ENCODE assay signal across 8 cellular contexts in the genomic region with DNA sequence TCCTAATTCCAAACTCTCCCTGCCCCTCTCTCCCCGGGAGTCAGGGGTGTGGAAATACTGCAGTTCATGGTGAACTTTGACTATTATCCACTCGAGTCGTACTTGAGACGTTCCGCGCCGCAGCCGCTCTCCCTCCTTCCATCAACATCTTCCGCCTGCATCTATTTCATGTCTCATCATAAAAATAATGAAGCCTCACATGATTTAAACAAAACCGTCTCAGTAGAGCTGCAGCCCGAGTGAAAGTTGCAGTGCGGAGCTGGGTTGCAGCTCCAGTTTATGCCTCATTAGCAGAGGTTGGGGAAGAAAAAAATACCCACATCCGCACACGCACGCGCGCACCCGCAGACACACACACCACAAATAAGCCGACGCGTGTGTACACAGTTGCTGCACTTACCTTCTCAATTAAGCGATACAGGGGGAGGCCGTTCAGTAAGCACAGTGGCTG. TPM values are rescaled to one million over a fixed set of nuclear protein-coding genes. Genes with fewer than 3 reads are reported as not detected.
DNase-seq lines count a peak whose midpoint lies in the region; ATAC-seq and TF ChIP-seq lines count a peak whose summit lies in the region.

No MANE protein-coding gene starts in this region.

- H3K4me1 ChIP-seq in BE2C (peaks cover 14% of the 10 kb centered on the region), IMR-90 (ENCODE audit: control insufficient read depth, insufficient read depth, low read length) (peaks cover 2% of the 10 kb centered on the region; the same call in 1 of the 2 replicates), iPS-15b (ENCODE audit: control insufficient read depth, insufficient read depth, low read length) (peaks cover 30% of the 10 kb centered on the region), suprapubic skin (peaks cover 25% of the 10 kb centered on the region)

- H2AK5ac ChIP-seq in IMR-90 (ENCODE audit: low read depth, low read length): no peak overlapping the region

- no peak overlapping the region for H3K4ac ChIP-seq in IMR-90 (ENCODE audit: low read depth, low read length)

- dilution Hi-C loops in IMR-90 (cut with HindIII; ENCODE audit: low sequenced_read_pairs, unreplicated experiment): no loop called here

- H2BK20ac ChIP-seq in IMR-90 (ENCODE audit: low read depth, low read length): no peak overlapping the region

- H3K79me1 ChIP-seq in IMR-90 (ENCODE audit: low read depth in 1 of 2, low read length in 2 of 2): no peaks in the 10 kb centered on the region

- intact Hi-C loops in IMR-90 (cut with micrococcal nuclease): loop anchor here (2.0 to 5.0 kb wide), 4 partner anchors 51 to 623 kb away; no protein-coding TSS in a partner anchor

- CTCF ChIA-PET in IMR-90 (lab: Yijun Ruan, JAX): no interaction called here

- no CpG with 5 or more reads among the region's 23 CpGs for WGBS in IMR-90 (ENCODE audit: extremely low coverage in 2 of 2, insufficient read length in 1 of 2), 2 experiments
- WGBS in suprapubic skin: 1% methylated on average over 23 of the region's 23 CpGs

- peak overlapping the region; percentile 80 for H2AFZ ChIP-seq in IMR-90 (replicated peaks; ENCODE audit: low read length, poor library complexity)

- H3K27me3 ChIP-seq in BE2C (peaks cover 64% of the 10 kb centered on the region), IMR-90 (ENCODE audit: control insufficient read depth, insufficient read depth, low read length) (peaks cover 23% of the 10 kb centered on the region), WERI-Rb-1 (ENCODE audit: insufficient read depth, low read depth, severe bottlenecking) (no peaks in the 10 kb centered on the region), iPS-15b (ENCODE audit: control insufficient read depth, insufficient read depth, low read length) (peaks cover 70% of the 10 kb centered on the region), suprapubic skin (peaks cover 21% of the 10 kb centered on the region)

- in situ Hi-C loops in IMR-90 (cut with MboI; ENCODE audit: low sequenced_read_pairs): no loop called here

- no peaks in the 10 kb centered on the region for H4K20me1 ChIP-seq in IMR-90 (ENCODE audit: insufficient read depth, low read length)

- TF ChIP-seq POLR2A in IMR-90 (IDR thresholded peaks at IDR 0.05; ENCODE audit: low read depth, low read length): no peak
- no peak for TF ChIP-seq POLR2A in suprapubic skin (IDR thresholded peaks at IDR 0.05)

- no peaks in the 10 kb centered on the region for H3K9me3 ChIP-seq in BE2C
- H3K9me3 ChIP-seq in IMR-90 (ENCODE audit: control insufficient read depth, insufficient read depth, low read length): no peaks in the 10 kb centered on the region
- H3K9me3 ChIP-seq in WERI-Rb-1 (ENCODE audit: severe bottlenecking): no peaks in the 10 kb centered on the region
- no peaks in the 10 kb centered on the region for H3K9me3 ChIP-seq in iPS-15b (ENCODE audit: control insufficient read depth, insufficient read depth, low read length)
- no peaks in the 10 kb centered on the region for H3K9me3 ChIP-seq in suprapubic skin

- H3K9ac ChIP-seq in IMR-90 (ENCODE audit: low read depth, low read length) (0 out of 2 replicates have a peak overlapping the region, but pooled peaks have one; percentile 42), iPS-15b (ENCODE audit: low read depth, low read length) (no peak overlapping the region)

- H4K8ac ChIP-seq in IMR-90 (ENCODE audit: low read depth in 2 of 2, low read length in 2 of 2): no peak overlapping the region

- H3K27ac ChIP-seq in IMR-90 (ENCODE audit: insufficient read depth, low read length) (no peak overlapping the region), WERI-Rb-1 (peak overlapping the region; percentile 75), suprapubic skin (peak overlapping the region; percentile 46)

- no peak overlapping the region for H4K5ac ChIP-seq in IMR-90 (ENCODE audit: low read depth, low read length)

- no peak overlapping the region for H3K18ac ChIP-seq in IMR-90 (ENCODE audit: low read depth, low read length)

- no TSS peak for BruUV-seq in IMR-90 (replicated peaks; lab: Mats Ljungman, UMichigan)

- no peak overlapping the region for H3K56ac ChIP-seq in IMR-90 (ENCODE audit: extremely low read depth, insufficient read depth, low read length)

- H3K14ac ChIP-seq in IMR-90 (replicated peaks; ENCODE audit: low read depth, low read length): no peak overlapping the region

- ATAC-seq in IMR-90 (ENCODE audit: low read depth) (peak; percentile 42), HG02571 (IDR thresholded peaks at IDR 0.05; ENCODE audit: unreplicated experiment) (no peak), HG03442 (IDR thresholded peaks at IDR 0.05; ENCODE audit: unreplicated experiment) (no peak)

- no peak overlapping the region for H2BK5ac ChIP-seq in IMR-90 (ENCODE audit: low read depth, low read length, poor library complexity, severe bottlenecking)

- no peak overlapping the region for H3K23ac ChIP-seq in IMR-90 (ENCODE audit: low read depth, low read length)

- TF ChIP-seq RAD21 in IMR-90 (IDR thresholded peaks at IDR 0.05; ENCODE audit: low read length): no peak

- no peak overlapping the region for H2AK9ac ChIP-seq in IMR-90 (replicated peaks; ENCODE audit: low read depth, low read length, poor library complexity)

- H2BK15ac ChIP-seq in IMR-90 (ENCODE audit: low read depth, low read length): no peak overlapping the region

- peak overlapping the region; percentile 38 for H3K4me3 ChIP-seq in BE2C (ENCODE audit: low read depth, low read length)
- H3K4me3 ChIP-seq in IMR-90 (ENCODE audit: insufficient read depth, low read depth, low read length): peak overlapping the region; percentile 62
- H3K4me3 ChIP-seq in WERI-Rb-1 (ENCODE audit: low read depth, low read length): peak overlapping the region; percentile 80
- peak overlapping the region; percentile 76 for H3K4me3 ChIP-seq in iPS-15b (ENCODE audit: low read depth, low read length)
- peak overlapping the region; percentile 51 for H3K4me3 ChIP-seq in suprapubic skin

- no peak overlapping the region for H4K91ac ChIP-seq in IMR-90 (ENCODE audit: insufficient read depth, low read depth, low read length)

- peak overlapping the region; percentile 97 for H3K4me2 ChIP-seq in IMR-90 (ENCODE audit: low read depth, low read length)

- H3K36me3 ChIP-seq in BE2C (no peaks in the 10 kb centered on the region), IMR-90 (ENCODE audit: control insufficient read depth, insufficient read depth, low read length) (no peaks in the 10 kb centered on the region), WERI-Rb-1 (no peaks in the 10 kb centered on the region), iPS-15b (ENCODE audit: control insufficient read depth, insufficient read depth, low read length) (no peaks in the 10 kb centered on the region), suprapubic skin (no peaks in the 10 kb centered on the region)

- POLR2A ChIA-PET in IMR-90 (lab: Charles Lee; ENCODE audit: unreplicated experiment): no interaction called here

- DNase-seq in BE2C (no peak), IMR-90 (peak; percentile 12), WERI-Rb-1 (peak; percentile 28), suprapubic skin (ENCODE audit: low spot score in 2 of 2) (peak in 1 of 2 donors; percentile 57), T-helper 9 cell (no peak)

- no peak for TF ChIP-seq EP300 in suprapubic skin (IDR thresholded peaks at IDR 0.05)

- no peak overlapping the region for H2BK120ac ChIP-seq in IMR-90 (ENCODE audit: low read depth, low read length)

- TF ChIP-seq CTCF in BE2C (IDR thresholded peaks at IDR 0.05; ENCODE audit: low read depth, low read length): no peak
- TF ChIP-seq CTCF in IMR-90 (conservative IDR thresholded peaks at IDR 0.05; ENCODE audit: low read depth, low read length): no peak
- no peak for TF ChIP-seq CTCF in WERI-Rb-1 (IDR thresholded peaks at IDR 0.05; ENCODE audit: low read depth, low read length)
- no peak for TF ChIP-seq CTCF in suprapubic skin (IDR thresholded peaks at IDR 0.05)

- H3K9me1 ChIP-seq in IMR-90 (ENCODE audit: insufficient read depth, low read length): no peaks in the 10 kb centered on the region; the same call in 1 of the 2 replicates

TF ChIP-seq in IMR-90, 13 proteins besides CTCF, POLR2A, EP300 and RAD21 (continues in another document):
- TF ChIP-seq MAZ (IDR thresholded peaks at IDR 0.05; ENCODE audit: borderline replicate concordance, low read depth, low read length) (no peak), FOS (IDR thresholded peaks at IDR 0.05; ENCODE audit: low read depth, low read length) (no peak), MXI1 (IDR thresholded peaks at IDR 0.05; ENCODE audit: borderline replicate concordance, low read depth, low read length) (no peak), RCOR1 (IDR thresholded peaks at IDR 0.05; ENCODE audit: insufficient replicate concordance, low read length) (no peak), BHLHE40 (IDR thresholded peaks at IDR 0.05; ENCODE audit: low read depth, low read length) (no peak), NFE2L2 (IDR thresholded peaks at IDR 0.05; ENCODE audit: low read depth, low read length) (no peak), CHD1 (IDR thresholded peaks at IDR 0.05; ENCODE audit: low read depth, low read length) (no peak), CEBPB (IDR thresholded peaks at IDR 0.05; ENCODE audit: low read depth, low read length) (no peak), USF2 (IDR thresholded peaks at IDR 0.05; ENCODE audit: low read depth, low read length) (no peak), MAFK (IDR thresholded peaks at IDR 0.05; ENCODE audit: low read depth, low read length) (no peak), RFX5 (IDR thresholded peaks at IDR 0.05; ENCODE audit: low read depth, low read length) (no peak), ELK1 (IDR thresholded peaks at IDR 0.05; ENCODE audit: borderline replicate concordance, low read depth, low read length) (no peak)

RNA-seq across cellular contexts. Expression of gene LMO3, which starts 0.3 kb away (rescaled TPM):
- 0.79 TPM for polyA plus RNA-seq in BE2C (2012; ENCODE audit: insufficient read depth, insufficient read length, low read depth)
- total RNA-seq in IMR-90 (2012; rRNA removed): 0.54 and 1.7 TPM in 2 replicates
- 0.49 and 0.84 TPM in 2 replicates for polyA plus RNA-seq in IMR-90 (2012; rRNA removed)
- 0.18 and 3.0 TPM in 2 replicates for polyA plus RNA-seq in IMR-90 (2012; cell fraction: cytosol; rRNA removed)
- 0.32 and 0.63 TPM in 2 replicates for polyA plus RNA-seq in IMR-90 (2012; cell fraction: nucleus; rRNA removed; ENCODE audit: low replicate concordance)
- 1 to 10 TPM; 1.2 to 8.2 (median 3.8) TPM for total RNA-seq in suprapubic skin

Comparison
In these comparisons a context has a peak if more than half of its experiments do, and no peak if none do; other contexts are left out.
1. DNase-seq: peak in IMR-90 (single experiment) and WERI-Rb-1 (single experiment); none in BE2C (single experiment) and T-helper 9 cell (single experiment).
2. Peak in every context shown above with its lines, with median percentiles within 50 percentile points of each other: H3K4me3 ChIP-seq.